Comparison of ENCODE assay signal across 8 cellular contexts in the genomic region with DNA sequence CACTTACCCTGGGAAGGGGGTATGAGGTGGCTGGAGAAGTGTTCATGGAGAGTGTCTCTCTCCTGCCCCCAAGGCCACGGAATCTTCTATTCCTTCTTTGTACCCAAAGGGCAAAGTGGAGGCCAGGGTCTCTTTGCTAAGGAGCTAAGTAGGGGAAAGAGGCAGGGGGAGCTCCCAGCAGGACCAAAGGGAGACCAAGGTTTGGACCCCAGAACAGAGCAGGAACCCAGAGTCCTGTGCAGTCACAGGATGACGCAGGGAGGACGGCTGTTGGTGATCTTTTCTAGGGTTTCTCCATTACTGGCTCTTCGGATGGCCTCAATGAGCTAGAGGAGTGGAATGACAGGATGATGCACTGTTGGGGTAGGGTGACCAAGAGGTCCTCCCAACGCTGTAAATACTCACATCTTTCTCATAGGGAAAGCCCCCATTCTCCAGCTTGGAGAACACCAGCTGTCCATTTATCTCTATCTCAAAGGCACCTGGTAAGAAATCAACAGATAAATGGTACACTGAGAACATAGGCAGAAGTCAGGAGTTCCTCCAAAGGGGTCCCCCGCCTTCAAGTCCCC. TPM values are rescaled to one million over a fixed set of nuclear protein-coding genes. Genes with fewer than 3 reads are reported as not detected.
DNase-seq lines count a peak whose midpoint lies in the region; ATAC-seq, FAIRE-seq and TF ChIP-seq lines count a peak whose summit lies in the region.

No MANE protein-coding gene starts in this region.

- H3K36me3 Mint-ChIP-seq in activated CD4-positive, alpha-beta T cell treated with anti-CD3 and anti-CD28 coated beads for 36 hours (ENCODE audit: low read depth) = peaks cover 17% of the 10 kb centered on the region
- H3K36me3 Mint-ChIP-seq in activated T-helper 2 cell treated with anti-CD3 and anti-CD28 coated beads, Interferon-gamma antibody, Interleukin-2, Interleukin-4, amounts not matched to agents 10 μg/mL and 5 μg/mL and 100 μg/mL, durations not matched to agents 14 hours and 24 hours and 36 hours (ENCODE audit: low read depth) = peaks cover 10% of the 10 kb centered on the region

- peaks cover 8% of the 10 kb centered on the region for H3K4me1 ChIP-seq in keratinocyte (ENCODE audit: control insufficient read depth, extremely low read depth, insufficient read depth, low read length)
- peaks cover 10% of the 10 kb centered on the region for H3K4me1 ChIP-seq in suprapubic skin

- H3K4me3 ChIP-seq in keratinocyte (ENCODE audit: control insufficient read depth in 2 of 3, extremely low read depth in 1 of 3, insufficient read depth in 2 of 3, low read depth in 1 of 3, low read length in 3 of 3) = peak overlapping the region; percentile 67 to 88 (median 85)
- H3K4me3 ChIP-seq in suprapubic skin = peak overlapping the region; percentile 85

- H3K9ac ChIP-seq in keratinocyte (ENCODE audit: control insufficient read depth, extremely low read depth, insufficient read depth, low read length) = peak overlapping the region; percentile 87

- H3K9me3 ChIP-seq in keratinocyte (ENCODE audit: control insufficient read depth, low read depth, low read length) (no peaks in the 10 kb centered on the region), suprapubic skin (no peaks in the 10 kb centered on the region)

- H3K36me3 ChIP-seq in keratinocyte (ENCODE audit: control insufficient read depth in 2 of 2, extremely low read depth in 1 of 2, insufficient read depth in 2 of 2, low read length in 2 of 2) (peaks cover 15 to 22% of the 10 kb centered on the region in 2 experiments), suprapubic skin (peaks cover 42% of the 10 kb centered on the region)

- no peak for TF ChIP-seq EP300 in suprapubic skin (IDR thresholded peaks at IDR 0.05)

- CTCF ChIA-PET in activated CD4-positive, alpha-beta T cell treated with anti-CD3 and anti-CD28 coated beads for 36 hours (lab: Charles Lee) = interaction anchor here (0.6 to 5.1 kb wide), 17 partner anchors 20 to 298 kb away, joined by 3 to 24 read pairs (median 3); partner anchors contain the start of genes PGAP3 and PNMT

- H3K4me1 Mint-ChIP-seq in activated CD4-positive, alpha-beta T cell treated with anti-CD3 and anti-CD28 coated beads for 36 hours = peaks cover 15% of the 10 kb centered on the region
- peaks cover 7% of the 10 kb centered on the region for H3K4me1 Mint-ChIP-seq in activated T-helper 2 cell treated with anti-CD3 and anti-CD28 coated beads, Interferon-gamma antibody, Interleukin-2, Interleukin-4, amounts not matched to agents 10 μg/mL and 5 μg/mL and 100 μg/mL, durations not matched to agents 14 hours and 24 hours and 36 hours (ENCODE audit: low read depth)

- dilution Hi-C loops in keratinocyte (cut with MboI; ENCODE audit: extremely low pct_ligation_motif_present, low sequenced_read_pairs) = no loop called here

- H3K4me2 ChIP-seq in keratinocyte (ENCODE audit: control insufficient read depth, extremely low read depth, insufficient read depth, low read depth, low read length) = peak overlapping the region; percentile 99

- H3K27ac ChIP-seq in keratinocyte (ENCODE audit: control insufficient read depth, insufficient read depth, low read length) (no peak overlapping the region), suprapubic skin (peak overlapping the region; percentile 91)

- no peaks in the 10 kb centered on the region for H3K9me3 Mint-ChIP-seq in activated CD4-positive, alpha-beta T cell treated with anti-CD3 and anti-CD28 coated beads for 36 hours (ENCODE audit: low read depth)
- H3K9me3 Mint-ChIP-seq in activated T-helper 2 cell treated with anti-CD3 and anti-CD28 coated beads, Interferon-gamma antibody, Interleukin-2, Interleukin-4, amounts not matched to agents 10 μg/mL and 5 μg/mL and 100 μg/mL, durations not matched to agents 14 hours and 24 hours and 36 hours = no peaks in the 10 kb centered on the region

- no peak for FAIRE-seq in keratinocyte (lab: Jason Lieb, UNC)

- ATAC-seq in activated CD4-positive, alpha-beta T cell treated with anti-CD3 and anti-CD28 coated beads for 36 hours = no peak
- ATAC-seq in GM18868 (IDR thresholded peaks at IDR 0.05; ENCODE audit: unreplicated experiment) = no peak

- peaks cover 4% of the 10 kb centered on the region for H3K79me2 ChIP-seq in keratinocyte (ENCODE audit: control insufficient read depth, insufficient read depth, low read length)

- DNase-seq in activated CD4-positive, alpha-beta T cell treated with anti-CD3 and anti-CD28 coated beads for 36 hours = no peak
- no peak for DNase-seq in activated CD4-positive, alpha-beta T cell treated with anti-CD3 and anti-CD28 coated beads for 48 hours
- DNase-seq in activated T-helper 2 cell treated with anti-CD3 and anti-CD28 coated beads, Interferon-gamma antibody, Interleukin-2, Interleukin-4, amounts not matched to agents 10 μg/mL and 5 μg/mL and 100 μg/mL, durations not matched to agents 14 hours and 24 hours and 36 hours (ENCODE audit: low spot score) = no peak
- DNase-seq in keratinocyte (ENCODE audit: low read depth, low spot score) (no peak), suprapubic skin (ENCODE audit: low spot score in 2 of 2) (no peak), NK-92 (lab: John Stamatoyannopoulos, UW; ENCODE audit: unreplicated experiment) (no peak), NCI-H524 treated with DMSO at 0.1 percent for 48 hours (lab: John Stamatoyannopoulos, UW) (no peak)

- TF ChIP-seq CTCF in keratinocyte (optimal IDR thresholded peaks at IDR 0.05 in 1 of 3, IDR thresholded peaks at IDR 0.05 in 1 of 3, conservative IDR thresholded peaks at IDR 0.05 in 1 of 3; ENCODE audit: extremely low read depth in 1 of 3, insufficient read depth in 2 of 3, low read length in 3 of 3) (no peak), suprapubic skin (IDR thresholded peaks at IDR 0.05) (no peak)

- peak overlapping the region; percentile 88 for H3K27ac Mint-ChIP-seq in activated CD4-positive, alpha-beta T cell treated with anti-CD3 and anti-CD28 coated beads for 36 hours
- H3K27ac Mint-ChIP-seq in activated T-helper 2 cell treated with anti-CD3 and anti-CD28 coated beads, Interferon-gamma antibody, Interleukin-2, Interleukin-4, amounts not matched to agents 10 μg/mL and 5 μg/mL and 100 μg/mL, durations not matched to agents 14 hours and 24 hours and 36 hours = peak overlapping the region; percentile 77

- H3K27me3 Mint-ChIP-seq in activated CD4-positive, alpha-beta T cell treated with anti-CD3 and anti-CD28 coated beads for 36 hours = no peaks in the 10 kb centered on the region
- peaks cover 1% of the 10 kb centered on the region for H3K27me3 Mint-ChIP-seq in activated T-helper 2 cell treated with anti-CD3 and anti-CD28 coated beads, Interferon-gamma antibody, Interleukin-2, Interleukin-4, amounts not matched to agents 10 μg/mL and 5 μg/mL and 100 μg/mL, durations not matched to agents 14 hours and 24 hours and 36 hours (ENCODE audit: low read depth)

- intact Hi-C loops in activated CD4-positive, alpha-beta T cell treated with anti-CD3 and anti-CD28 coated beads for 36 hours (cut with DNase I, micrococcal nuclease) = no loop called here
- intact Hi-C loops in activated T-helper 2 cell treated with anti-CD3 and anti-CD28 coated beads, Interferon-gamma antibody, Interleukin-2, Interleukin-4, amounts not matched to agents 10 μg/mL and 5 μg/mL and 100 μg/mL, durations not matched to agents 14 hours and 24 hours and 36 hours (cut with micrococcal nuclease) = no loop called here

- H3K4me3 Mint-ChIP-seq in activated CD4-positive, alpha-beta T cell treated with anti-CD3 and anti-CD28 coated beads for 36 hours = peak overlapping the region; percentile 90
- peak overlapping the region; percentile 84 for H3K4me3 Mint-ChIP-seq in activated T-helper 2 cell treated with anti-CD3 and anti-CD28 coated beads, Interferon-gamma antibody, Interleukin-2, Interleukin-4, amounts not matched to agents 10 μg/mL and 5 μg/mL and 100 μg/mL, durations not matched to agents 14 hours and 24 hours and 36 hours (ENCODE audit: low read depth)

- H4K20me1 ChIP-seq in keratinocyte (ENCODE audit: control insufficient read depth, extremely low read depth, insufficient read depth, low read length) = no peaks in the 10 kb centered on the region

- POLR2A ChIA-PET in activated CD4-positive, alpha-beta T cell treated with anti-CD3 and anti-CD28 coated beads for 36 hours (lab: Charles Lee) = interaction anchor here (0.5 to 1.4 kb wide), 5 partner anchors 41 to 148 kb away, joined by 3 to 4 read pairs (median 3); no protein-coding TSS in a partner anchor

- 62% methylated on average over 6 of the region's 6 CpGs for WGBS in suprapubic skin

- no peak for TF ChIP-seq POLR2A in suprapubic skin (IDR thresholded peaks at IDR 0.05)

- H2AFZ ChIP-seq in keratinocyte (ENCODE audit: control insufficient read depth, low read length) = no peak overlapping the region

- H3K9me1 ChIP-seq in keratinocyte (ENCODE audit: control insufficient read depth, extremely low read depth, insufficient read depth, low read length) = peaks cover 2% of the 10 kb centered on the region

- H3K27me3 ChIP-seq in keratinocyte (ENCODE audit: control insufficient read depth, extremely low read depth, insufficient read depth, low read length) (no peaks in the 10 kb centered on the region), suprapubic skin (no peaks in the 10 kb centered on the region)

RNA-seq across cellular contexts. Expression of gene MIEN1, which starts 1.0 kb away (rescaled TPM):
- 10 to 100 TPM; 32.5 to 39.4 TPM for total RNA-seq in activated CD4-positive, alpha-beta T cell treated with anti-CD3 and anti-CD28 coated beads for 36 hours
- 36.2 and 38.8 TPM in 2 replicates for total RNA-seq in activated T-helper 2 cell treated with anti-CD3 and anti-CD28 coated beads, Interferon-gamma antibody, Interleukin-2, Interleukin-4, amounts not matched to agents 10 μg/mL and 5 μg/mL and 100 μg/mL, durations not matched to agents 14 hours and 24 hours and 36 hours
- 38.4 to 59.0 TPM (median 51.8 TPM) in 3 replicates for polyA plus RNA-seq in keratinocyte
- 6.9 TPM for polyA plus RNA-seq in keratinocyte (2011; ENCODE audit: low read depth)
- 56.9 and 63.0 TPM in 2 replicates for polyA plus RNA-seq in keratinocyte (2011; cell fraction: cytosol; rRNA removed)
- 17.7 and 18.4 TPM in 2 replicates for polyA plus RNA-seq in keratinocyte (2011; cell fraction: nucleus; rRNA removed)
- 53.2 and 63.0 TPM in 2 replicates for polyA plus RNA-seq in keratinocyte (2012; ENCODE audit: low replicate concordance)
- 17.4 to 26.6 TPM (median 26.2 TPM) in 3 replicates for polyA minus RNA-seq in keratinocyte
- 20.1 TPM for polyA minus RNA-seq in keratinocyte (2011; cell fraction: cytosol; rRNA and poly(A)+ RNA removed)
- polyA minus RNA-seq in keratinocyte (2011; cell fraction: nucleus; rRNA and poly(A)+ RNA removed) = 5.2 and 7.8 TPM in 2 replicates
- 10 to 100 TPM; 43.6 to 54.1 (median 52.1) TPM for total RNA-seq in suprapubic skin

RNA-seq across cellular contexts. Expression of gene GRB7, which starts 8.4 kb away (rescaled TPM):
- 1 to 10 TPM; 2.0 to 3.3 TPM for total RNA-seq in activated CD4-positive, alpha-beta T cell treated with anti-CD3 and anti-CD28 coated beads for 36 hours
- 0.39 and 0.74 TPM in 2 replicates for total RNA-seq in activated T-helper 2 cell treated with anti-CD3 and anti-CD28 coated beads, Interferon-gamma antibody, Interleukin-2, Interleukin-4, amounts not matched to agents 10 μg/mL and 5 μg/mL and 100 μg/mL, durations not matched to agents 14 hours and 24 hours and 36 hours
- 4.0 to 5.3 TPM (median 4.2 TPM) in 3 replicates for polyA plus RNA-seq in keratinocyte
- 10.1 TPM for polyA plus RNA-seq in keratinocyte (2011; ENCODE audit: low read depth)
- polyA plus RNA-seq in keratinocyte (2011; cell fraction: cytosol; rRNA removed) = 3.2 and 3.8 TPM in 2 replicates
- polyA plus RNA-seq in keratinocyte (2011; cell fraction: nucleus; rRNA removed) = 11.7 and 15.6 TPM in 2 replicates
- 5.8 and 71.5 TPM in 2 replicates for polyA plus RNA-seq in keratinocyte (2012; ENCODE audit: low replicate concordance)
- 6.2 to 10.1 TPM (median 8.6 TPM) in 3 replicates for polyA minus RNA-seq in keratinocyte
- 5.4 TPM for polyA minus RNA-seq in keratinocyte (2011; cell fraction: cytosol; rRNA and poly(A)+ RNA removed)
- 8.3 and 10.7 TPM in 2 replicates for polyA minus RNA-seq in keratinocyte (2011; cell fraction: nucleus; rRNA and poly(A)+ RNA removed)
- 100 to 1,000 TPM in 1 of 4 donors, 10 to 100 TPM in 3; 49.4 to 114 (median 72.4) TPM for total RNA-seq in suprapubic skin

RNA-seq across cellular contexts. Expression of gene ERBB2, which starts 29.5 kb away (rescaled TPM):
- total RNA-seq in activated CD4-positive, alpha-beta T cell treated with anti-CD3 and anti-CD28 coated beads for 36 hours = 1 to 10 TPM; 5.8 to 6.0 TPM
- total RNA-seq in activated T-helper 2 cell treated with anti-CD3 and anti-CD28 coated beads, Interferon-gamma antibody, Interleukin-2, Interleukin-4, amounts not matched to agents 10 μg/mL and 5 μg/mL and 100 μg/mL, durations not matched to agents 14 hours and 24 hours and 36 hours = 4.0 and 4.1 TPM in 2 replicates
- polyA plus RNA-seq in keratinocyte = 21.4 to 35.8 TPM (median 26.9 TPM) in 3 replicates
- 59.5 TPM for polyA plus RNA-seq in keratinocyte (2011; ENCODE audit: low read depth)
- 10.5 and 15.2 TPM in 2 replicates for polyA plus RNA-seq in keratinocyte (2011; cell fraction: cytosol; rRNA removed)
- 65.9 and 71.5 TPM in 2 replicates for polyA plus RNA-seq in keratinocyte (2011; cell fraction: nucleus; rRNA removed)
- polyA plus RNA-seq in keratinocyte (2012; ENCODE audit: low replicate concordance) = 31.6 and 48.5 TPM in 2 replicates
- polyA minus RNA-seq in keratinocyte = 40.8 to 206 TPM (median 72.4 TPM) in 3 replicates
- 44.5 TPM for polyA minus RNA-seq in keratinocyte (2011; cell fraction: cytosol; rRNA and poly(A)+ RNA removed)
- 140 and 173 TPM in 2 replicates for polyA minus RNA-seq in keratinocyte (2011; cell fraction: nucleus; rRNA and poly(A)+ RNA removed)
- 100 to 1,000 TPM; 144 to 192 (median 173) TPM for total RNA-seq in suprapubic skin

RNA-seq across cellular contexts. Expression of gene PGAP3, which starts 41.5 kb away (rescaled TPM):
- 10 to 100 TPM in 1 of 2 experiments, 1 to 10 TPM in 1; 8.6 to 11.9 TPM for total RNA-seq in activated CD4-positive, alpha-beta T cell treated with anti-CD3 and anti-CD28 coated beads for 36 hours
- total RNA-seq in activated T-helper 2 cell treated with anti-CD3 and anti-CD28 coated beads, Interferon-gamma antibody, Interleukin-2, Interleukin-4, amounts not matched to agents 10 μg/mL and 5 μg/mL and 100 μg/mL, durations not matched to agents 14 hours and 24 hours and 36 hours = 12.9 and 14.0 TPM in 2 replicates
- 4.8 to 10.8 TPM (median 5.6 TPM) in 3 replicates for polyA plus RNA-seq in keratinocyte
- 1.8 TPM for polyA plus RNA-seq in keratinocyte (2011; ENCODE audit: low read depth)
- polyA plus RNA-seq in keratinocyte (2011; cell fraction: cytosol; rRNA removed) = 3.5 and 4.9 TPM in 2 replicates
- 21.6 and 27.4 TPM in 2 replicates for polyA plus RNA-seq in keratinocyte (2011; cell fraction: nucleus; rRNA removed)
- polyA plus RNA-seq in keratinocyte (2012; ENCODE audit: low replicate concordance) = 5.2 and 11.7 TPM in 2 replicates
- 10.4 to 23.9 TPM (median 16.9 TPM) in 3 replicates for polyA minus RNA-seq in keratinocyte
- polyA minus RNA-seq in keratinocyte (2011; cell fraction: cytosol; rRNA and poly(A)+ RNA removed) = 9.6 TPM
- polyA minus RNA-seq in keratinocyte (2011; cell fraction: nucleus; rRNA and poly(A)+ RNA removed) = 9.9 and 11.1 TPM in 2 replicates
- total RNA-seq in suprapubic skin = 10 to 100 TPM; 25.7 to 41.5 (median 32.7) TPM

Comparison
In these comparisons a context has a peak if more than half of its experiments do, and no peak if none do; other contexts are left out.
1. RNA of gene GRB7, which starts 8.4 kb away (total RNA-seq): 49.4 to 114 TPM in suprapubic skin; 2.0 to 3.3 TPM in activated CD4-positive, alpha-beta T cell treated with anti-CD3 and anti-CD28 coated beads for 36 hours and 0.39 to 0.74 TPM in activated T-helper 2 cell treated with anti-CD3 and anti-CD28 coated beads, Interferon-gamma antibody, Interleukin-2, Interleukin-4, amounts not matched to agents 10 μg/mL and 5 μg/mL and 100 μg/mL, durations not matched to agents 14 hours and 24 hours and 36 hours; every median in the first group is over 10 times any median in the second.
2. RNA of gene ERBB2, which starts 29.5 kb away (total RNA-seq): 144 to 192 TPM in suprapubic skin; 5.8 to 6.0 TPM in activated CD4-positive, alpha-beta T cell treated with anti-CD3 and anti-CD28 coated beads for 36 hours and 4.0 to 4.1 TPM in activated T-helper 2 cell treated with anti-CD3 and anti-CD28 coated beads, Interferon-gamma antibody, Interleukin-2, Interleukin-4, amounts not matched to agents 10 μg/mL and 5 μg/mL and 100 μg/mL, durations not matched to agents 14 hours and 24 hours and 36 hours; every median in the first group is over 10 times any median in the second.